1 cellular context compared by ENCODE assay signal in the genomic region with DNA sequence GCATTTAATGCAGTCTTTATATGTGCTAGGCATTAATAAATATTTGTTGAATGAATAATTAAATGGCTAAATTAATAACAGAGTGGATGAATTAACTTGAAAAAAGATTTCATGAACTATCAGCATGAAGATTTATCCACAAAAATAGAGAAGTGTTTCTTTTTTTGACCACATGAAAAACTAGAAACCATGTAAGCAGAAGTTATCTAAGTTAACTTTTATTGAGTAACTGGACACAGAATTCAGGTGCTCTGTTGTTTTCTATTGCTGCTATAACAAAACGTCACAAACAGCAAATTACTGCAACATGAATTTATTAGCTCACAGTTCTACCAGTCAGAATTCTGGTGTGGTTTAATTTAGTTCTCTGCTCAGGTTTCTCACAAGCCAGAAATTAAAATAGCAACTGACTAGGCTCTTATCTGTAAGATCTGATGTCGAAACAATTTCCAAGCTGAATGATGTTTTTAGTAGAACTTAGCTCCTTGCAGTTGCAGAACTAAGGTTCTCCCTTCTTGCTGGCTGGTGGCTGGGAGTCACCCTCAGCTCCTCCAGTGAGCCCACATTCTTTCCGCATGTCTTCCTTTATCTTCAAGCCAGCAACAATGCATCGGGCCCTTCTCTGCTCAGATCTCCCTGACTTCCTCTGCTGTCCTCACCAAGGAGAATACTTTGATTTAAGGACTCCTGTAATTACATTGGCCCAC.
TF ChIP-seq lines count a peak whose summit lies in the region.

No MANE protein-coding gene starts in this region.

TF ChIP-seq in WTC11, 78 proteins besides CTCF, POLR2A, EP300 and RAD21 (continued from another document):
- TF ChIP-seq, protein P1, sequence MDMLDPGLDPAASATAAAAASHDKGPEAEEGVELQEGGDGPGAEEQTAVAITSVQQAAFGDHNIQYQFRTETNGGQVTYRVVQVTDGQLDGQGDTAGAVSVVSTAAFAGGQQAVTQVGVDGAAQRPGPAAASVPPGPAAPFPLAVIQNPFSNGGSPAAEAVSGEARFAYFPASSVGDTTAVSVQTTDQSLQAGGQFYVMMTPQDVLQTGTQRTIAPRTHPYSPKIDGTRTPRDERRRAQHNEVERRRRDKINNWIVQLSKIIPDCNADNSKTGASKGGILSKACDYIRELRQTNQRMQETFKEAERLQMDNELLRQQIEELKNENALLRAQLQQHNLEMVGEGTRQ (CRISPR knock-in tag; IDR thresholded peaks at IDR 0.05) = no peak
- TF ChIP-seq ZNF416 (CRISPR knock-in tag; IDR thresholded peaks at IDR 0.05) (no peak), ATF1 (CRISPR knock-in tag; IDR thresholded peaks at IDR 0.05) (no peak), NFE2L1 (CRISPR knock-in tag; IDR thresholded peaks at IDR 0.05) (no peak), NR3C1 (CRISPR knock-in tag; conservative IDR thresholded peaks at IDR 0.05; ENCODE audit: low read depth) (no peak), GABPB1 (CRISPR knock-in tag; IDR thresholded peaks at IDR 0.05) (no peak), ZNF138 (CRISPR knock-in tag; conservative IDR thresholded peaks at IDR 0.05) (no peak), CREM (CRISPR knock-in tag; IDR thresholded peaks at IDR 0.05) (no peak)
- TF ChIP-seq, protein P2, sequence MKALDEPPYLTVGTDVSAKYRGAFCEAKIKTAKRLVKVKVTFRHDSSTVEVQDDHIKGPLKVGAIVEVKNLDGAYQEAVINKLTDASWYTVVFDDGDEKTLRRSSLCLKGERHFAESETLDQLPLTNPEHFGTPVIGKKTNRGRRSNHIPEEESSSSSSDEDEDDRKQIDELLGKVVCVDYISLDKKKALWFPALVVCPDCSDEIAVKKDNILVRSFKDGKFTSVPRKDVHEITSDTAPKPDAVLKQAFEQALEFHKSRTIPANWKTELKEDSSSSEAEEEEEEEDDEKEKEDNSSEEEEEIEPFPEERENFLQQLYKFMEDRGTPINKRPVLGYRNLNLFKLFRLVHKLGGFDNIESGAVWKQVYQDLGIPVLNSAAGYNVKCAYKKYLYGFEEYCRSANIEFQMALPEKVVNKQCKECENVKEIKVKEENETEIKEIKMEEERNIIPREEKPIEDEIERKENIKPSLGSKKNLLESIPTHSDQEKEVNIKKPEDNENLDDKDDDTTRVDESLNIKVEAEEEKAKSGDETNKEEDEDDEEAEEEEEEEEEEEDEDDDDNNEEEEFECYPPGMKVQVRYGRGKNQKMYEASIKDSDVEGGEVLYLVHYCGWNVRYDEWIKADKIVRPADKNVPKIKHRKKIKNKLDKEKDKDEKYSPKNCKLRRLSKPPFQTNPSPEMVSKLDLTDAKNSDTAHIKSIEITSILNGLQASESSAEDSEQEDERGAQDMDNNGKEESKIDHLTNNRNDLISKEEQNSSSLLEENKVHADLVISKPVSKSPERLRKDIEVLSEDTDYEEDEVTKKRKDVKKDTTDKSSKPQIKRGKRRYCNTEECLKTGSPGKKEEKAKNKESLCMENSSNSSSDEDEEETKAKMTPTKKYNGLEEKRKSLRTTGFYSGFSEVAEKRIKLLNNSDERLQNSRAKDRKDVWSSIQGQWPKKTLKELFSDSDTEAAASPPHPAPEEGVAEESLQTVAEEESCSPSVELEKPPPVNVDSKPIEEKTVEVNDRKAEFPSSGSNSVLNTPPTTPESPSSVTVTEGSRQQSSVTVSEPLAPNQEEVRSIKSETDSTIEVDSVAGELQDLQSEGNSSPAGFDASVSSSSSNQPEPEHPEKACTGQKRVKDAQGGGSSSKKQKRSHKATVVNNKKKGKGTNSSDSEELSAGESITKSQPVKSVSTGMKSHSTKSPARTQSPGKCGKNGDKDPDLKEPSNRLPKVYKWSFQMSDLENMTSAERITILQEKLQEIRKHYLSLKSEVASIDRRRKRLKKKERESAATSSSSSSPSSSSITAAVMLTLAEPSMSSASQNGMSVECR (CRISPR knock-in tag; IDR thresholded peaks at IDR 0.05; ENCODE audit: borderline replicate concordance) = no peak
